Comparison of ENCODE assay signal across 8 cellular contexts in the genomic region with DNA sequence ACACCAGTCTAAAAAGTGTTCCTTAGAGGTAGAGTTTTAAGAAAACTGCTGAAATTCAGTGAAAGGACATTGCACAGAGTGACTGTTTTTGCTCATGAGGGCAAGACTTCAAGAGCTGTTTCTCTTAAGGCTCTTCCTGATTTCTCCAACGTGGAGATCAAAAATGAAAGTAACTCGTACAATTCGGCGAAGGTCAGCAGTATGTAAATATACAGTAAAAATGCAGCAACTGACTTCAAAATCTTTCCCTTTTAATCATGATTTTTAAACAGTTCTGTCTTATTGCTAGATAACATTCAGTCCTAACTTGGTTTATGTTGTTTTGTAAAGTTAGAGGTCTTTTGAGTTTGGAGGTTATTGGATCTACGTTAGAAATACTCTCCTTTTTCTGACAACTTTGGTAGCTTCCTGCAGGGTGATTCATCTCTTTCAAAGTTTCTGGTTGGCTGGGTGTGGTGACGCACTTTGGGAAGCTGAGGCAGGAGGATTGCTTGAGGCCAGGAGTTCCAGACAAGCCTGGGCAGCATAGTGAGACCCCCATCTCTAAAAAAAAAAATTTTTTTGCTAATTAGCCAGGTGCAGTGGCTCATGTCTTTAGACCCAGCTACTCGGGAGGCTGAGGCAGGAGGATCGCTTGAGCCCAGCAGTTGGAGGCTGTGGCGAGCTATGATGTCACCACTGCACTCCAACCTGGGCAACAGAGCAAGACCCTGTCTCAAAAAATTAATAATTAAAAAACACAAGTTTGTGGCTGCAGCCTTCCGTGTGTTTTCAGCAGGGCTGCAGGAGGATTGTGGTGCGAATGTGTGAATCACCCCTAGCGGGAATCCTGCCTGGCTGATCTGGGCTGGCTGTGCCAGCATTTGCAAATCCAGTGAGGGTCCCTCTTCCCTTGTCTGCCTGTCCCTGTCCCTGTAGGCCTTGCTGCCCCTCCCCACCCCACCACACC. TPM values are rescaled to one million over a fixed set of nuclear protein-coding genes. Genes with fewer than 3 reads are reported as not detected.
A peak's percentile ranks its signal among the peaks of the same experiment; 100 is the strongest.
DNase-seq lines count a peak whose midpoint lies in the region; ATAC-seq and TF ChIP-seq lines count a peak whose summit lies in the region.

No MANE protein-coding gene starts in this region.

- no peak; the same call in none of the 2 replicates for TF ChIP-seq POLR2A in IMR-90 (IDR thresholded peaks at IDR 0.05; ENCODE audit: low read depth, low read length)

- H4K20me1 ChIP-seq in IMR-90 (ENCODE audit: insufficient read depth, low read length): no peaks in the 10 kb centered on the region; the same call in 1 of the 2 replicates

- peaks cover 61% of the 10 kb centered on the region for H3K4me1 Mint-ChIP-seq in CD8-positive, alpha-beta T cell (ENCODE audit: low read depth)

- H3K36me3 ChIP-seq in CD8-positive, alpha-beta T cell (ENCODE audit: insufficient read depth, low read length): peaks cover 13% of the 10 kb centered on the region
- peaks cover 47% of the 10 kb centered on the region for H3K36me3 ChIP-seq in IMR-90 (ENCODE audit: control insufficient read depth, insufficient read depth, low read length)
- H3K36me3 ChIP-seq in skeletal muscle tissue (ENCODE audit: control insufficient read depth in 3 of 3, insufficient read depth in 3 of 3, low read length in 3 of 3): peaks cover 16 to 19% (median 18%) of the 10 kb centered on the region in 3 donors

- no peaks in the 10 kb centered on the region for H3K27me3 ChIP-seq in CD8-positive, alpha-beta T cell (ENCODE audit: insufficient read depth, low read length)
- H3K27me3 ChIP-seq in IMR-90 (ENCODE audit: control insufficient read depth, insufficient read depth, low read length) (no peaks in the 10 kb centered on the region), skeletal muscle tissue (ENCODE audit: control insufficient read depth in 3 of 3, insufficient read depth in 3 of 3, low read length in 3 of 3) (no peaks in the 10 kb centered on the region)

- intact Hi-C loops in CD8-positive, alpha-beta T cell (cut with DNase I, micrococcal nuclease): loop anchor here (2.0 kb wide), 5 partner anchors 21 to 105 kb away; a partner anchor contains a TSS
- intact Hi-C loops in IMR-90 (cut with micrococcal nuclease): loop anchor here (1.0 to 2.0 kb wide), 5 partner anchors 29 to 105 kb away; a partner anchor contains a TSS

- dilution Hi-C loops in IMR-90 (cut with HindIII; ENCODE audit: low sequenced_read_pairs, unreplicated experiment): no loop called here

- CTCF ChIA-PET in CD8-positive, alpha-beta T cell (lab: Charles Lee): interaction anchor here (0.8 to 1.9 kb wide), 5 partner anchors 9 to 132 kb away, joined by 3 to 5 read pairs (median 4); a partner anchor contains a TSS
- CTCF ChIA-PET in IMR-90 (lab: Yijun Ruan, JAX): interaction anchor here (0.6 to 1.2 kb wide), 3 partner anchors 34 to 685 kb away, joined by 3 to 4 read pairs (median 3); no protein-coding TSS in a partner anchor

- H3K4me3 Mint-ChIP-seq in CD8-positive, alpha-beta T cell: peak overlapping the region; percentile 79

- TF ChIP-seq RAD21 in IMR-90 (IDR thresholded peaks at IDR 0.05; ENCODE audit: low read length): no peak

- H2BK5ac ChIP-seq in IMR-90 (ENCODE audit: low read depth, low read length, poor library complexity, severe bottlenecking): peak overlapping the region; percentile 73

- H3K79me1 ChIP-seq in IMR-90 (ENCODE audit: low read depth in 1 of 2, low read length in 2 of 2): peaks cover 6 to 56% of the 10 kb centered on the region in 2 experiments; a peak in 3 of 4 replicates

- no peak overlapping the region for H2AFZ ChIP-seq in IMR-90 (replicated peaks; ENCODE audit: low read length, poor library complexity)

- H3K23ac ChIP-seq in IMR-90 (ENCODE audit: low read depth, low read length): peak overlapping the region; percentile 80

- H3K9ac ChIP-seq in IMR-90 (ENCODE audit: low read depth, low read length) (peak overlapping the region; percentile 95), skeletal muscle tissue (ENCODE audit: low read depth in 1 of 3, low read length in 3 of 3) (peak overlapping the region; percentile 50 to 91 (median 54))

- H3K9me3 Mint-ChIP-seq in CD8-positive, alpha-beta T cell: no peaks in the 10 kb centered on the region

- H4K5ac ChIP-seq in IMR-90 (ENCODE audit: low read depth, low read length): peak overlapping the region; percentile 94

- in situ Hi-C loops in IMR-90 (cut with MboI; ENCODE audit: low sequenced_read_pairs): no loop called here

- H3K27me3 Mint-ChIP-seq in CD8-positive, alpha-beta T cell (ENCODE audit: low read depth): no peaks in the 10 kb centered on the region

- H3K36me3 Mint-ChIP-seq in CD8-positive, alpha-beta T cell: peaks cover 41% of the 10 kb centered on the region

- H3K4me1 ChIP-seq in CD8-positive, alpha-beta T cell (ENCODE audit: insufficient read depth, low read length): peaks cover 62% of the 10 kb centered on the region
- H3K4me1 ChIP-seq in IMR-90 (ENCODE audit: control insufficient read depth, insufficient read depth, low read length) (peaks cover 10% of the 10 kb centered on the region), skeletal muscle tissue (ENCODE audit: control insufficient read depth in 3 of 3, insufficient read depth in 3 of 3, low read length in 3 of 3) (peaks cover 29 to 38% (median 34%) of the 10 kb centered on the region in 3 donors)

- no TSS peak for BruUV-seq in IMR-90 (replicated peaks; lab: Mats Ljungman, UMichigan)

- H2BK120ac ChIP-seq in IMR-90 (ENCODE audit: low read depth, low read length): peak overlapping the region; percentile 36

- peak overlapping the region; percentile 85 for H3K4me2 ChIP-seq in IMR-90 (ENCODE audit: low read depth, low read length)

- peaks cover 2% of the 10 kb centered on the region; the same call in 1 of the 2 replicates for H3K9me1 ChIP-seq in IMR-90 (ENCODE audit: insufficient read depth, low read length)

- peak overlapping the region; percentile 34 for H3K4ac ChIP-seq in IMR-90 (ENCODE audit: low read depth, low read length)

- H4K8ac ChIP-seq in IMR-90 (ENCODE audit: low read depth in 2 of 2, low read length in 2 of 2): peak overlapping the region; percentile 64 to 82

- H3K27ac Mint-ChIP-seq in CD8-positive, alpha-beta T cell: peak overlapping the region; percentile 93

- H2BK15ac ChIP-seq in IMR-90 (ENCODE audit: low read depth, low read length): peak overlapping the region; percentile 47; the same call in 2 of the 3 replicates

- H3K18ac ChIP-seq in IMR-90 (ENCODE audit: low read depth, low read length): peak overlapping the region; percentile 91

- peak overlapping the region; percentile 27 for H4K91ac ChIP-seq in IMR-90 (ENCODE audit: insufficient read depth, low read depth, low read length)

- POLR2A ChIA-PET in CD8-positive, alpha-beta T cell (lab: Charles Lee): interaction anchor here (1.0 to 4.4 kb wide), 7 partner anchors 8 to 105 kb away, joined by 3 to 21 read pairs (median 5); a partner anchor contains a TSS
- POLR2A ChIA-PET in IMR-90 (lab: Charles Lee; ENCODE audit: unreplicated experiment): interaction anchor here (0.8 to 1.5 kb wide), 3 partner anchors 29 to 105 kb away, joined by 5 to 17 read pairs (median 7); a partner anchor contains a TSS

- peak overlapping the region; percentile 81 for H2AK5ac ChIP-seq in IMR-90 (ENCODE audit: low read depth, low read length)

- H3K4me3 ChIP-seq in CD8-positive, alpha-beta T cell (ENCODE audit: low read depth, low read length): peak overlapping the region; percentile 64
- peak overlapping the region; percentile 51 for H3K4me3 ChIP-seq in IMR-90 (ENCODE audit: insufficient read depth, low read depth, low read length)
- peak overlapping the region in 1 of 3 donors; percentile 26 for H3K4me3 ChIP-seq in skeletal muscle tissue (ENCODE audit: low read length in 3 of 3)

- DNase-seq in CD8-positive, alpha-beta T cell: peak in 3 of 7 experiments; percentile 35 to 60 (median 41)
- peak; percentile 83 for DNase-seq in IMR-90
- DNase-seq in activated T-cell treated with anti-CD3 and anti-CD28 coated beads, Interleukin-2, amount 50 U/mL, for 48 hours: peak; percentile 30 to 44
- DNase-seq in germinal center (ENCODE audit: low spot score): peak; percentile 34
- no peak for DNase-seq in retina

- peak overlapping the region; percentile 76 for H3K56ac ChIP-seq in IMR-90 (ENCODE audit: extremely low read depth, insufficient read depth, low read length)

- peak; percentile 17 for ATAC-seq in CD8-positive, alpha-beta T cell
- ATAC-seq in IMR-90 (ENCODE audit: low read depth) (peak; percentile 3; the same call in 1 of the 2 replicates), GM19397 (IDR thresholded peaks at IDR 0.05; ENCODE audit: unreplicated experiment) (no peak), HG03139 (IDR thresholded peaks at IDR 0.05; ENCODE audit: unreplicated experiment) (no peak)

- H2BK20ac ChIP-seq in IMR-90 (ENCODE audit: low read depth, low read length): peak overlapping the region; percentile 64; the same call in 1 of the 2 replicates

- no peak for TF ChIP-seq CTCF in CD8-positive, alpha-beta T cell (IDR thresholded peaks at IDR 0.05)
- no peak for TF ChIP-seq CTCF in IMR-90 (conservative IDR thresholded peaks at IDR 0.05; ENCODE audit: low read depth, low read length)

- H3K14ac ChIP-seq in IMR-90 (replicated peaks; ENCODE audit: low read depth, low read length): peak overlapping the region; percentile 81

- peak overlapping the region; percentile 80 for H2AK9ac ChIP-seq in IMR-90 (replicated peaks; ENCODE audit: low read depth, low read length, poor library complexity)

- H3K27ac ChIP-seq in CD8-positive, alpha-beta T cell (ENCODE audit: low read depth, low read length): peak overlapping the region; percentile 81
- H3K27ac ChIP-seq in IMR-90 (ENCODE audit: insufficient read depth, low read length) (peak overlapping the region; percentile 90), skeletal muscle tissue (ENCODE audit: low read depth, low read length) (peak overlapping the region; percentile 97)

- H3K9me3 ChIP-seq in CD8-positive, alpha-beta T cell (ENCODE audit: low read length): no peaks in the 10 kb centered on the region
- H3K9me3 ChIP-seq in IMR-90 (ENCODE audit: control insufficient read depth, insufficient read depth, low read length) (no peaks in the 10 kb centered on the region), skeletal muscle tissue (ENCODE audit: control insufficient read depth in 3 of 3, low read length in 3 of 3) (no peaks in the 10 kb centered on the region)

- WGBS in IMR-90 (ENCODE audit: extremely low coverage in 2 of 2, insufficient read length in 1 of 2), 2 experiments: 100% methylated on average over 1 of the region's 12 CpGs; no CpG with 5 or more reads in 1 of the 2 experiments

TF ChIP-seq in IMR-90, 13 proteins besides CTCF, POLR2A, EP300 and RAD21:
- TF ChIP-seq MXI1 (IDR thresholded peaks at IDR 0.05; ENCODE audit: borderline replicate concordance, low read depth, low read length) (no peak), MAFK (IDR thresholded peaks at IDR 0.05; ENCODE audit: low read depth, low read length) (peak; percentile 65)

RNA-seq across cellular contexts. Expression of a gene that starts 29.2 kb away (rescaled TPM):
- total RNA-seq in CD8-positive, alpha-beta T cell: 100 to 1,000 TPM; 129 to 131 TPM
- total RNA-seq in IMR-90 (2012; rRNA removed): 9.2 and 9.7 TPM in 2 replicates
- 38.7 and 46.1 TPM in 2 replicates for polyA plus RNA-seq in IMR-90 (2012; rRNA removed)
- 18.8 and 31.7 TPM in 2 replicates for polyA plus RNA-seq in IMR-90 (2012; cell fraction: cytosol; rRNA removed)
- 152 and 486 TPM in 2 replicates for polyA plus RNA-seq in IMR-90 (2012; cell fraction: nucleus; rRNA removed; ENCODE audit: low replicate concordance)
- 13.6 TPM for total RNA-seq in skeletal muscle tissue

Comparison
In these comparisons a context has a peak if more than half of its experiments do, and no peak if none do; other contexts are left out.
1. ATAC-seq: peak in CD8-positive, alpha-beta T cell (single experiment) and IMR-90 (single experiment); none in GM19397 (single experiment) and HG03139 (single experiment).
2. Peak in every context shown above with its lines, with median percentiles within 50 percentile points of each other: H3K27ac ChIP-seq.